2 cellular contexts compared by ENCODE assay signal in the genomic region with DNA sequence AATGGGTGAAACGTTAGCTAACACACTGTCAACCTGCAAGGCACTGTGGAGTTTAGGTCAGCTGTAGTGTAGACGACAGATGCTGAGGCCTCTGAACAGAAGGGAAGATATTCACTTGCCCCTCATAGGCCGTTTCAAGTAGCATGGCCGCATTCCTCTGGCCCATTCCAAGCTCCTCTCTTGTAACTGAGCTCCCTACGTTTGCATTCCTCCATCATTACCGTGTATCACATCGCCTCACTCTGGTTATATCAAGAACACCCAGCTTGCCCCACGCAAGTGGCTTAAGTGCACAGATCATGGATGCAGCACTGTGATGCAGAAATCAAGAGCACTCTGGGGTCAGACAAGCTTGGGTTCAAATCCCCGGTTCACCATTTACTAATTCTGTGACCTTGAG.
TF ChIP-seq lines count a peak whose summit lies in the region.

No MANE protein-coding gene starts in this region.

TF ChIP-seq in GM23338, 12 proteins besides CTCF, POLR2A, EP300 and RAD21:
- TF ChIP-seq, protein P1, sequence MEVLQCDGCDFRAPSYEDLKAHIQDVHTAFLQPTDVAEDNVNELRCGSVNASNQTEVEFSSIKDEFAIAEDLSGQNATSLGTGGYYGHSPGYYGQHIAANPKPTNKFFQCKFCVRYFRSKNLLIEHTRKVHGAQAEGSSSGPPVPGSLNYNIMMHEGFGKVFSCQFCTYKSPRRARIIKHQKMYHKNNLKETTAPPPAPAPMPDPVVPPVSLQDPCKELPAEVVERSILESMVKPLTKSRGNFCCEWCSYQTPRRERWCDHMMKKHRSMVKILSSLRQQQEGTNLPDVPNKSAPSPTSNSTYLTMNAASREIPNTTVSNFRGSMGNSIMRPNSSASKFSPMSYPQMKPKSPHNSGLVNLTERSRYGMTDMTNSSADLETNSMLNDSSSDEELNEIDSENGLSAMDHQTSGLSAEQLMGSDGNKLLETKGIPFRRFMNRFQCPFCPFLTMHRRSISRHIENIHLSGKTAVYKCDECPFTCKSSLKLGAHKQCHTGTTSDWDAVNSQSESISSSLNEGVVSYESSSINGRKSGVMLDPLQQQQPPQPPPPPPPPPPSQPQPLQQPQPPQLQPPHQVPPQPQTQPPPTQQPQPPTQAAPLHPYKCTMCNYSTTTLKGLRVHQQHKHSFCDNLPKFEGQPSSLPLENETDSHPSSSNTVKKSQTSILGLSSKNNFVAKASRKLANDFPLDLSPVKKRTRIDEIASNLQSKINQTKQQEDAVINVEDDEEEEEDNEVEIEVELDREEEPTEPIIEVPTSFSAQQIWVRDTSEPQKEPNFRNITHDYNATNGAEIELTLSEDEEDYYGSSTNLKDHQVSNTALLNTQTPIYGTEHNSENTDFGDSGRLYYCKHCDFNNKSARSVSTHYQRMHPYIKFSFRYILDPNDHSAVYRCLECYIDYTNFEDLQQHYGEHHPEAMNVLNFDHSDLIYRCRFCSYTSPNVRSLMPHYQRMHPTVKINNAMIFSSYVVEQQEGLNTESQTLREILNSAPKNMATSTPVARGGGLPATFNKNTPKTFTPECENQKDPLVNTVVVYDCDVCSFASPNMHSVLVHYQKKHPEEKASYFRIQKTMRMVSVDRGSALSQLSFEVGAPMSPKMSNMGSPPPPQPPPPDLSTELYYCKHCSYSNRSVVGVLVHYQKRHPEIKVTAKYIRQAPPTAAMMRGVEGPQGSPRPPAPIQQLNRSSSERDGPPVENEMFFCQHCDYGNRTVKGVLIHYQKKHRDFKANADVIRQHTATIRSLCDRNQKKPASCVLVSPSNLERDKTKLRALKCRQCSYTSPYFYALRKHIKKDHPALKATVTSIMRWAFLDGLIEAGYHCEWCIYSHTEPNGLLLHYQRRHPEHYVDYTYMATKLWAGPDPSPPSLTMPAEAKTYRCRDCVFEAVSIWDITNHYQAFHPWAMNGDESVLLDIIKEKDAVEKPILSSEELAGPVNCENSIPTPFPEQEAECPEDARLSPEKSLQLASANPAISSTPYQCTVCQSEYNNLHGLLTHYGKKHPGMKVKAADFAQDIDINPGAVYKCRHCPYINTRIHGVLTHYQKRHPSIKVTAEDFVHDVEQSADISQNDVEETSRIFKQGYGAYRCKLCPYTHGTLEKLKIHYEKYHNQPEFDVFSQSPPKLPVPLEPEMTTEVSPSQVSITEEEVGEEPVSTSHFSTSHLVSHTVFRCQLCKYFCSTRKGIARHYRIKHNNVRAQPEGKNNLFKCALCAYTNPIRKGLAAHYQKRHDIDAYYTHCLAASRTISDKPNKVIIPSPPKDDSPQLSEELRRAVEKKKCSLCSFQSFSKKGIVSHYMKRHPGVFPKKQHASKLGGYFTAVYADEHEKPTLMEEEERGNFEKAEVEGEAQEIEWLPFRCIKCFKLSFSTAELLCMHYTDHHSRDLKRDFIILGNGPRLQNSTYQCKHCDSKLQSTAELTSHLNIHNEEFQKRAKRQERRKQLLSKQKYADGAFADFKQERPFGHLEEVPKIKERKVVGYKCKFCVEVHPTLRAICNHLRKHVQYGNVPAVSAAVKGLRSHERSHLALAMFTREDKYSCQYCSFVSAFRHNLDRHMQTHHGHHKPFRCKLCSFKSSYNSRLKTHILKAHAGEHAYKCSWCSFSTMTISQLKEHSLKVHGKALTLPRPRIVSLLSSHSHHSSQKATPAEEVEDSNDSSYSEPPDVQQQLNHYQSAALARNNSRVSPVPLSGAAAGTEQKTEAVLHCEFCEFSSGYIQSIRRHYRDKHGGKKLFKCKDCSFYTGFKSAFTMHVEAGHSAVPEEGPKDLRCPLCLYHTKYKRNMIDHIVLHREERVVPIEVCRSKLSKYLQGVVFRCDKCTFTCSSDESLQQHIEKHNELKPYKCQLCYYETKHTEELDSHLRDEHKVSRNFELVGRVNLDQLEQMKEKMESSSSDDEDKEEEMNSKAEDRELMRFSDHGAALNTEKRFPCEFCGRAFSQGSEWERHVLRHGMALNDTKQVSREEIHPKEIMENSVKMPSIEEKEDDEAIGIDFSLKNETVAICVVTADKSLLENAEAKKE (CRISPR knock-in tag; IDR thresholded peaks at IDR 0.05): no peak
- TF ChIP-seq ZNF114 (CRISPR knock-in tag; IDR thresholded peaks at IDR 0.05): no peak

TF ChIP-seq in H1, 55 proteins besides CTCF, POLR2A, EP300 and RAD21:
- TF ChIP-seq, protein P2, sequence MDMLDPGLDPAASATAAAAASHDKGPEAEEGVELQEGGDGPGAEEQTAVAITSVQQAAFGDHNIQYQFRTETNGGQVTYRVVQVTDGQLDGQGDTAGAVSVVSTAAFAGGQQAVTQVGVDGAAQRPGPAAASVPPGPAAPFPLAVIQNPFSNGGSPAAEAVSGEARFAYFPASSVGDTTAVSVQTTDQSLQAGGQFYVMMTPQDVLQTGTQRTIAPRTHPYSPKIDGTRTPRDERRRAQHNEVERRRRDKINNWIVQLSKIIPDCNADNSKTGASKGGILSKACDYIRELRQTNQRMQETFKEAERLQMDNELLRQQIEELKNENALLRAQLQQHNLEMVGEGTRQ (IDR thresholded peaks at IDR 0.05; ENCODE audit: low read length): no peak
- TF ChIP-seq TEAD4 (IDR thresholded peaks at IDR 0.05; ENCODE audit: low read depth, low read length) (peak; percentile 76), YY1 (IDR thresholded peaks at IDR 0.05; ENCODE audit: low read depth, low read length) (no peak), POLR2AphosphoS5 (IDR thresholded peaks at IDR 0.05; ENCODE audit: low read depth, low read length) (no peak)
